In genomic region chr9:88013051-88013450, GRCh38 we compare ENCODE assay signal across 18 cellular contexts. TPM values are rescaled to one million over a fixed set of nuclear protein-coding genes. Genes with fewer than 3 reads are reported as not detected.
A peak's percentile ranks its signal among the peaks of the same experiment; 100 is the strongest.
DNase-seq lines count a peak whose midpoint lies in the region; ATAC-seq and TF ChIP-seq lines count a peak whose summit lies in the region.
"Had no signal": no experiment of that assay in that cellular context is flagged by ENCODE, and none has a peak within 500 bp of the region (broad histone marks: within the 10 kb centered on the region; RNA-seq: fewer than 3 reads in every experiment).

No MANE protein-coding gene starts in this region.

- no peaks in the 10 kb centered on the region for H3K79me1 ChIP-seq in mesendoderm (ENCODE audit: low read length)

- no peaks in the 10 kb centered on the region for H3K36me3 Mint-ChIP-seq in endodermal cell (ENCODE audit: low read depth)
- peaks cover 0 to 4% of the 10 kb centered on the region in 2 donors for H3K36me3 Mint-ChIP-seq in activated naive CD4-positive, alpha-beta T cell treated with anti-CD3 and anti-CD28 coated beads, Interleukin-2, amount 50 U/mL, for 72 hours
- H3K36me3 Mint-ChIP-seq: CD14-positive monocyte; CD4-positive, alpha-beta memory T cell had no signal

- in situ Hi-C loops in ACHN (cut with HindIII; ENCODE audit: low pct_ligation_motif_present, low pct_unique_long_range_greater_than_20kb, low sequenced_read_pairs): no loop called here

- H2BK120ac ChIP-seq in mesendoderm (ENCODE audit: low read depth, low read length): no peak overlapping the region

- no peak overlapping the region for H3K4ac ChIP-seq in mesendoderm (ENCODE audit: low read depth, low read length)

- H3K27me3 ChIP-seq in endodermal cell (ENCODE audit: control insufficient read depth, insufficient read depth, low read length, poor library complexity, severe bottlenecking) (peaks cover 14% of the 10 kb centered on the region), mesendoderm (ENCODE audit: insufficient read depth, low read length, poor library complexity) (no peaks in the 10 kb centered on the region)
- H3K27me3 ChIP-seq: BLaER1 had no signal

- DNase-seq in NCI-H82 (lab: John Stamatoyannopoulos, UW) (peak; percentile 14), NCI-H82 treated with DMSO at 0.1 percent for 48 hours (lab: John Stamatoyannopoulos, UW; ENCODE audit: unreplicated experiment) (no peak), endodermal cell (peak; percentile 71), mesendoderm (peak; percentile 59), ACHN (no peak), SIG-M5 (lab: John Stamatoyannopoulos, UW) (no peak)
- DNase-seq in activated naive CD4-positive, alpha-beta T cell treated with anti-CD3 and anti-CD28 coated beads, Interleukin-2, amount 50 U/mL, for 72 hours (ENCODE audit: low spot score in 2 of 2): no peak
- DNase-seq: CD4-positive, alpha-beta memory T cell; DMS153; DMS79; GF-D8; HFFc6 had no signal

- H3K23ac ChIP-seq in mesendoderm (ENCODE audit: low read length): no peak overlapping the region

- H3K9ac ChIP-seq in endodermal cell (ENCODE audit: extremely low read depth, low read length, poor library complexity, severe bottlenecking): no peak overlapping the region
- H3K9ac ChIP-seq in mesendoderm (ENCODE audit: low read length): no peak overlapping the region
- H3K9ac ChIP-seq: BLaER1 had no signal

- no peak for TF ChIP-seq CTCF in endodermal cell (conservative IDR thresholded peaks at IDR 0.05)

- H3K27ac Mint-ChIP-seq in endodermal cell: peak overlapping the region; percentile 5
- H3K27ac Mint-ChIP-seq in activated naive CD4-positive, alpha-beta T cell treated with anti-CD3 and anti-CD28 coated beads, Interleukin-2, amount 50 U/mL, for 72 hours: no peak overlapping the region
- H3K27ac Mint-ChIP-seq: CD14-positive monocyte; CD4-positive, alpha-beta memory T cell; HFFc6 had no signal

- H2AK5ac ChIP-seq in mesendoderm (ENCODE audit: low read length): no peak overlapping the region

- H3K4me3 Mint-ChIP-seq in endodermal cell: no peak overlapping the region
- H3K4me3 Mint-ChIP-seq: CD14-positive monocyte; CD4-positive, alpha-beta memory T cell; HFFc6 had no signal

- peaks cover 75% of the 10 kb centered on the region for H3K27me3 Mint-ChIP-seq in endodermal cell (ENCODE audit: insufficient read depth)

- H3K4me2 ChIP-seq in mesendoderm (ENCODE audit: low read length): no peak overlapping the region
- H3K4me2 ChIP-seq: A549, BLaER1 had no signal

- H3K36me3 ChIP-seq in endodermal cell (ENCODE audit: control insufficient read depth, insufficient read depth, low read length) (no peaks in the 10 kb centered on the region), mesendoderm (ENCODE audit: control insufficient read depth, insufficient read depth, low read length) (no peaks in the 10 kb centered on the region)
- H3K36me3 ChIP-seq: BLaER1 had no signal

- H3K79me2 ChIP-seq in mesendoderm (ENCODE audit: control insufficient read depth, insufficient read depth, low read length): no peaks in the 10 kb centered on the region

- peaks cover 11% of the 10 kb centered on the region for H3K9me3 Mint-ChIP-seq in endodermal cell
- H3K9me3 Mint-ChIP-seq in activated naive CD4-positive, alpha-beta T cell treated with anti-CD3 and anti-CD28 coated beads, Interleukin-2, amount 50 U/mL, for 72 hours: peaks cover 0 to 2% of the 10 kb centered on the region in 2 donors
- H3K9me3 Mint-ChIP-seq: HFFc6 had no signal

- H3K9me3 ChIP-seq in endodermal cell (ENCODE audit: control insufficient read depth, low read length): peaks cover 8% of the 10 kb centered on the region
- H3K9me3 ChIP-seq: A549 had no signal

- no peak for ATAC-seq in activated naive CD4-positive, alpha-beta T cell treated with anti-CD3 and anti-CD28 coated beads, Interleukin-2, amount 50 U/mL, for 72 hours
- ATAC-seq in HG03439 (IDR thresholded peaks at IDR 0.05; ENCODE audit: unreplicated experiment): no peak
- ATAC-seq: A549, HCT116 had no signal

- WGBS in endodermal cell (ENCODE audit: insufficient coverage in 1 of 2, insufficient read length in 1 of 2), 2 experiments: 21 to 25% methylated on average over 2 of the region's 2 CpGs
- WGBS in mesendoderm (ENCODE audit: extremely low coverage, insufficient coverage, low lambda C conversion rate): no CpG with 5 or more reads among the region's 2 CpGs

- H3K4me1 ChIP-seq in endodermal cell (ENCODE audit: control insufficient read depth, insufficient read depth, low read length) (no peaks in the 10 kb centered on the region), mesendoderm (ENCODE audit: control insufficient read depth, low read depth, low read length) (no peaks in the 10 kb centered on the region)
- H3K4me1 ChIP-seq: A549, BLaER1 had no signal

- peaks cover 10% of the 10 kb centered on the region for H3K4me1 Mint-ChIP-seq in endodermal cell

- no peak overlapping the region for H3K18ac ChIP-seq in mesendoderm (ENCODE audit: low read length)

- H3K56ac ChIP-seq in mesendoderm (ENCODE audit: low read length): no peak overlapping the region

- H3K4me3 ChIP-seq in endodermal cell (ENCODE audit: low read length) (no peak overlapping the region), mesendoderm (ENCODE audit: low read length) (no peak overlapping the region)
- H3K4me3 ChIP-seq: A549, BLaER1 had no signal

- H3K27ac ChIP-seq in endodermal cell (ENCODE audit: low read depth, low read length): no peak overlapping the region
- no peak overlapping the region for H3K27ac ChIP-seq in mesendoderm (ENCODE audit: low read depth, low read length)
- H3K27ac ChIP-seq: 22Rv1, A549, BLaER1 had no signal

- H4K5ac ChIP-seq in mesendoderm (ENCODE audit: low read length): no peak overlapping the region

- H4K8ac ChIP-seq in mesendoderm (ENCODE audit: low read depth, low read length): no peak overlapping the region

- no peak overlapping the region for H2BK15ac ChIP-seq in mesendoderm (replicated peaks; ENCODE audit: low read depth)

- no peak overlapping the region for H2BK5ac ChIP-seq in mesendoderm (ENCODE audit: low read length)

RNA-seq across cellular contexts. Expression of gene CDK20, which starts 38.7 kb away (rescaled TPM):
- 10 to 100 TPM in 1 of 2 donors, 1 to 10 TPM in 1; 9.9 to 13.3 TPM for total RNA-seq in endodermal cell
- polyA plus RNA-seq in endodermal cell (2013, experiment 1 of 2): 11.7 TPM
- 7.7 TPM for polyA plus RNA-seq in endodermal cell (2013, experiment 2 of 2)
- polyA plus RNA-seq in mesendoderm (2013, experiment 1 of 2): 1.4 TPM
- polyA plus RNA-seq in mesendoderm (2013, experiment 2 of 2): 1.7 TPM
- total RNA-seq in activated naive CD4-positive, alpha-beta T cell treated with anti-CD3 and anti-CD28 coated beads, Interleukin-2, amount 50 U/mL, for 72 hours: 1 to 10 TPM; 1.5 to 2.6 TPM

Comparison
In these comparisons a context has a peak if more than half of its experiments do, and no peak if none do; other contexts are left out.
1. DNase-seq: peak in NCI-H82 (single experiment), endodermal cell (single experiment) and mesendoderm (single experiment); none in NCI-H82 treated with DMSO at 0.1 percent for 48 hours (single experiment), activated naive CD4-positive, alpha-beta T cell treated with anti-CD3 and anti-CD28 coated beads, Interleukin-2, amount 50 U/mL, for 72 hours (0 of 2), ACHN (single experiment) and SIG-M5 (single experiment).